Comparison of ENCODE assay signal across 8 cellular contexts in the genomic region with DNA sequence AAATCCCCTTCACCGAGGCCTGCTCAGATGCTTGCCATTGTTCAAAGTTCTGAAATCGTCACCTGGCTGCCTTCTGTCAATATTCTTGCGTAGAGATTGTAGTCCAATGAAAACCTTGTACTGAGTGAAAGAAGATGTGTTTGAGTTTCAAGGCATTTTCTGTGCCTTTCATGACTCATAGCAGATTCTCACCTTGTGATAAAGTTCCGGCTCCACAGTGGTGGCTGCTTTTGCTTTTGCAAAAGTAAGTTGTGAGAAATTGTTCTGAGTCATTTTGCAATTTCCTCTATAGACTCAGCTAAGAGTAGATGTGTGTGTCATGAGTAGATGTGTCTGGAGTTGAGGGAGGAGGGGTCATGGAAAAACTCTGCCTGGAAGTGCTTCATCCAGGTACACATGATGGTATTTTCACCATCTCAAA. TPM values are rescaled to one million over a fixed set of nuclear protein-coding genes. Genes with fewer than 3 reads are reported as not detected.
DNase-seq lines count a peak whose midpoint lies in the region; ATAC-seq, FAIRE-seq and TF ChIP-seq lines count a peak whose summit lies in the region.

No MANE protein-coding gene starts in this region.

- no peak for FAIRE-seq in A549 (lab: Jason Lieb, UNC)

- ATAC-seq in A549 (peak; percentile 85), GM18909 (IDR thresholded peaks at IDR 0.05; ENCODE audit: poor library complexity, unreplicated experiment) (peak; percentile 96), HG03095 (IDR thresholded peaks at IDR 0.05; ENCODE audit: unreplicated experiment) (peak; percentile 99)

- CTCF ChIA-PET in A549 (lab: Yijun Ruan, JAX) = no interaction called here

- DNase-seq in A549 (ENCODE audit: low read depth in 1 of 2, low spot score in 1 of 2) (peak in 1 of 2 experiments; percentile 60), T-helper 2 cell (peak in 3 of 5 experiments; percentile 7 to 95 (median 40)), epithelial cell of proximal tubule (ENCODE audit: low read depth) (peak; percentile 78), SJCRH30 (no peak), NCI-H524 (lab: John Stamatoyannopoulos, UW) (no peak)
- peak; percentile 16 to 27 for DNase-seq in stimulated activated CD8-positive, alpha-beta memory T cell treated with anti-CD3 and anti-CD28 coated beads, Interleukin-7, amount 100 ng/mL, for 4 hours (ENCODE audit: low read depth in 2 of 2)

- no peak for TF ChIP-seq CTCF in A549 (IDR thresholded peaks at IDR 0.05)
- no peak for TF ChIP-seq CTCF in epithelial cell of proximal tubule (conservative IDR thresholded peaks at IDR 0.05; ENCODE audit: low read depth, low read length)

- no peaks in the 10 kb centered on the region for H3K36me3 ChIP-seq in SJCRH30

- TF ChIP-seq EP300 in A549 (IDR thresholded peaks at IDR 0.05) = no peak

- TF ChIP-seq POLR2A in A549 (IDR thresholded peaks at IDR 0.05; ENCODE audit: low read length) = no peak

- peak overlapping the region; percentile 66 for H3K4me2 ChIP-seq in A549

- H3K4me1 ChIP-seq in A549 (peaks cover 16% of the 10 kb centered on the region), SJCRH30 (no peaks in the 10 kb centered on the region)

- POLR2A ChIA-PET in A549 (lab: Yijun Ruan, JAX) = interaction anchor here (0.7 kb wide), 1 partner anchor 35 kb away, joined by 4 read pairs; no protein-coding TSS in a partner anchor

- WGBS in A549 (ENCODE audit: missing lambda C conversion rate) = 10% methylated on average over 4 of the region's 4 CpGs

- H3K27ac ChIP-seq in A549 (peak overlapping the region; percentile 58 to 80; a peak in 5 of 6 replicates), SJCRH30 (no peak overlapping the region)

- H3K4me3 ChIP-seq in A549 (no peak overlapping the region), epithelial cell of proximal tubule (ENCODE audit: low read depth, low read length) (peak overlapping the region; percentile 6), SJCRH30 (no peak overlapping the region)

- TF ChIP-seq RAD21 in A549 (conservative IDR thresholded peaks at IDR 0.05 in 1 of 2, IDR thresholded peaks at IDR 0.05 in 1 of 2) = no peak

- H3K9me3 ChIP-seq in A549 = no peaks in the 10 kb centered on the region
- H3K9me3 ChIP-seq in SJCRH30 (replicated peaks) = no peaks in the 10 kb centered on the region

- no peaks in the 10 kb centered on the region for H3K27me3 ChIP-seq in SJCRH30

TF ChIP-seq in A549, 52 proteins besides CTCF, POLR2A, EP300 and RAD21:
- TF ChIP-seq FOXS1 (CRISPR knock-in tag; IDR thresholded peaks at IDR 0.05) = no peak
- TF ChIP-seq FOSL2 (IDR thresholded peaks at IDR 0.05) = no peak
- peak; percentile 67 for TF ChIP-seq FOSL2 (CRISPR knock-in tag; IDR thresholded peaks at IDR 0.05)
- TF ChIP-seq JUN (IDR thresholded peaks at IDR 0.05) = 0 out of 5 replicates have a peak, but pooled peaks of 1 of the 2 experiments have one; percentile 22
- TF ChIP-seq MAZ (IDR thresholded peaks at IDR 0.05; ENCODE audit: borderline replicate concordance, low read depth, low read length) = no peak
- TF ChIP-seq, protein P1, sequence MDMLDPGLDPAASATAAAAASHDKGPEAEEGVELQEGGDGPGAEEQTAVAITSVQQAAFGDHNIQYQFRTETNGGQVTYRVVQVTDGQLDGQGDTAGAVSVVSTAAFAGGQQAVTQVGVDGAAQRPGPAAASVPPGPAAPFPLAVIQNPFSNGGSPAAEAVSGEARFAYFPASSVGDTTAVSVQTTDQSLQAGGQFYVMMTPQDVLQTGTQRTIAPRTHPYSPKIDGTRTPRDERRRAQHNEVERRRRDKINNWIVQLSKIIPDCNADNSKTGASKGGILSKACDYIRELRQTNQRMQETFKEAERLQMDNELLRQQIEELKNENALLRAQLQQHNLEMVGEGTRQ (IDR thresholded peaks at IDR 0.05) = no peak
- TF ChIP-seq CBX8 (IDR thresholded peaks at IDR 0.05) = no peak
- no peak for TF ChIP-seq TP53 (CRISPR knock-in tag; IDR thresholded peaks at IDR 0.05)
- no peak for TF ChIP-seq NFE2L2 (conservative IDR thresholded peaks at IDR 0.05; ENCODE audit: low read length)
- 0 out of 2 replicates have a peak, but pooled peaks have one; percentile 17 for TF ChIP-seq GATA3 (IDR thresholded peaks at IDR 0.05; ENCODE audit: borderline replicate concordance)
- TF ChIP-seq, protein P2, sequence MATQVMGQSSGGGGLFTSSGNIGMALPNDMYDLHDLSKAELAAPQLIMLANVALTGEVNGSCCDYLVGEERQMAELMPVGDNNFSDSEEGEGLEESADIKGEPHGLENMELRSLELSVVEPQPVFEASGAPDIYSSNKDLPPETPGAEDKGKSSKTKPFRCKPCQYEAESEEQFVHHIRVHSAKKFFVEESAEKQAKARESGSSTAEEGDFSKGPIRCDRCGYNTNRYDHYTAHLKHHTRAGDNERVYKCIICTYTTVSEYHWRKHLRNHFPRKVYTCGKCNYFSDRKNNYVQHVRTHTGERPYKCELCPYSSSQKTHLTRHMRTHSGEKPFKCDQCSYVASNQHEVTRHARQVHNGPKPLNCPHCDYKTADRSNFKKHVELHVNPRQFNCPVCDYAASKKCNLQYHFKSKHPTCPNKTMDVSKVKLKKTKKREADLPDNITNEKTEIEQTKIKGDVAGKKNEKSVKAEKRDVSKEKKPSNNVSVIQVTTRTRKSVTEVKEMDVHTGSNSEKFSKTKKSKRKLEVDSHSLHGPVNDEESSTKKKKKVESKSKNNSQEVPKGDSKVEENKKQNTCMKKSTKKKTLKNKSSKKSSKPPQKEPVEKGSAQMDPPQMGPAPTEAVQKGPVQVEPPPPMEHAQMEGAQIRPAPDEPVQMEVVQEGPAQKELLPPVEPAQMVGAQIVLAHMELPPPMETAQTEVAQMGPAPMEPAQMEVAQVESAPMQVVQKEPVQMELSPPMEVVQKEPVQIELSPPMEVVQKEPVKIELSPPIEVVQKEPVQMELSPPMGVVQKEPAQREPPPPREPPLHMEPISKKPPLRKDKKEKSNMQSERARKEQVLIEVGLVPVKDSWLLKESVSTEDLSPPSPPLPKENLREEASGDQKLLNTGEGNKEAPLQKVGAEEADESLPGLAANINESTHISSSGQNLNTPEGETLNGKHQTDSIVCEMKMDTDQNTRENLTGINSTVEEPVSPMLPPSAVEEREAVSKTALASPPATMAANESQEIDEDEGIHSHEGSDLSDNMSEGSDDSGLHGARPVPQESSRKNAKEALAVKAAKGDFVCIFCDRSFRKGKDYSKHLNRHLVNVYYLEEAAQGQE (IDR thresholded peaks at IDR 0.05) = no peak
- no peak for TF ChIP-seq EHMT2 (IDR thresholded peaks at IDR 0.05; ENCODE audit: low read depth)
- TF ChIP-seq ZSCAN20 (CRISPR knock-in tag; IDR thresholded peaks at IDR 0.05) = no peak
- no peak for TF ChIP-seq PHF8 (IDR thresholded peaks at IDR 0.05; ENCODE audit: borderline replicate concordance, low read depth)
- TF ChIP-seq, protein P3, sequence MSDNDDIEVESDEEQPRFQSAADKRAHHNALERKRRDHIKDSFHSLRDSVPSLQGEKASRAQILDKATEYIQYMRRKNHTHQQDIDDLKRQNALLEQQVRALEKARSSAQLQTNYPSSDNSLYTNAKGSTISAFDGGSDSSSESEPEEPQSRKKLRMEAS (IDR thresholded peaks at IDR 0.05) = no peak
- TF ChIP-seq, protein P4, sequence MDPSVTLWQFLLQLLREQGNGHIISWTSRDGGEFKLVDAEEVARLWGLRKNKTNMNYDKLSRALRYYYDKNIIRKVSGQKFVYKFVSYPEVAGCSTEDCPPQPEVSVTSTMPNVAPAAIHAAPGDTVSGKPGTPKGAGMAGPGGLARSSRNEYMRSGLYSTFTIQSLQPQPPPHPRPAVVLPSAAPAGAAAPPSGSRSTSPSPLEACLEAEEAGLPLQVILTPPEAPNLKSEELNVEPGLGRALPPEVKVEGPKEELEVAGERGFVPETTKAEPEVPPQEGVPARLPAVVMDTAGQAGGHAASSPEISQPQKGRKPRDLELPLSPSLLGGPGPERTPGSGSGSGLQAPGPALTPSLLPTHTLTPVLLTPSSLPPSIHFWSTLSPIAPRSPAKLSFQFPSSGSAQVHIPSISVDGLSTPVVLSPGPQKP (IDR thresholded peaks at IDR 0.05; ENCODE audit: low read depth, low read length) = no peak
- TF ChIP-seq HOXB5 (CRISPR knock-in tag; IDR thresholded peaks at IDR 0.05) = no peak
- peak; percentile 42; the same call in 1 of the 2 replicates for TF ChIP-seq JUNB (IDR thresholded peaks at IDR 0.05)
- no peak for TF ChIP-seq SMC3 (IDR thresholded peaks at IDR 0.05)
- no peak for TF ChIP-seq CHD2 (IDR thresholded peaks at IDR 0.05; ENCODE audit: low read length, partially characterized antibody)
- no peak for TF ChIP-seq BHLHE40 (IDR thresholded peaks at IDR 0.05; ENCODE audit: low read depth, low read length)
- TF ChIP-seq CEBPB (IDR thresholded peaks at IDR 0.05) = no peak; a peak in 1 of 4 replicates
- TF ChIP-seq, protein P5, sequence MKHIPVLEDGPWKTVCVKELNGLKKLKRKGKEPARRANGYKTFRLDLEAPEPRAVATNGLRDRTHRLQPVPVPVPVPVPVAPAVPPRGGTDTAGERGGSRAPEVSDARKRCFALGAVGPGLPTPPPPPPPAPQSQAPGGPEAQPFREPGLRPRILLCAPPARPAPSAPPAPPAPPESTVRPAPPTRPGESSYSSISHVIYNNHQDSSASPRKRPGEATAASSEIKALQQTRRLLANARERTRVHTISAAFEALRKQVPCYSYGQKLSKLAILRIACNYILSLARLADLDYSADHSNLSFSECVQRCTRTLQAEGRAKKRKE (CRISPR knock-in tag; IDR thresholded peaks at IDR 0.05; ENCODE audit: low read depth) = no peak

RNA-seq across cellular contexts. Expression of a gene that starts 39.8 kb away (rescaled TPM):
- polyA plus RNA-seq in A549 (2011; rRNA removed) (not detected in 2 replicates), A549 (2017; fragmentation: RNase III; extraction: RNeasy Plus Mini Kit Qiagen cat#74134 plus additional on column Dnase treatment) (not detected in 3 replicates)
- not detected in 2 replicates for polyA plus RNA-seq in A549 (2012; cell fraction: cytosol; rRNA removed)
- polyA plus RNA-seq in A549 (2012; cell fraction: nucleus; rRNA removed) = 0.04 TPM in 1 of 2 replicates, not detected in the other
- not detected in 2 replicates for polyA minus RNA-seq in A549 (2011; rRNA and poly(A)+ RNA removed)
- not detected in 2 replicates for total RNA-seq in epithelial cell of proximal tubule
- total RNA-seq in SJCRH30 (2014; rRNA removed; shearing (Covaris generic)) = not detected in 2 replicates

Comparison
In these comparisons a context has a peak if more than half of its experiments do, and no peak if none do; other contexts are left out.
1. DNase-seq: peak in T-helper 2 cell (3 of 5), epithelial cell of proximal tubule (single experiment) and stimulated activated CD8-positive, alpha-beta memory T cell treated with anti-CD3 and anti-CD28 coated beads, Interleukin-7, amount 100 ng/mL, for 4 hours (2 of 2); none in SJCRH30 (0 of 2) and NCI-H524 (0 of 2).
2. Peak in every context shown above with its lines, with median percentiles within 50 percentile points of each other: ATAC-seq.